ENCODE assay signal across 10 cellular contexts in genomic region chr1:201495447-201496295, GRCh38. TPM values are rescaled to one million over a fixed set of nuclear protein-coding genes. Genes with fewer than 3 reads are reported as not detected.
DNase-seq lines count a peak whose midpoint lies in the region; ATAC-seq, FAIRE-seq and TF ChIP-seq lines count a peak whose summit lies in the region.
"Had no signal": no experiment of that assay in that cellular context is flagged by ENCODE, and none has a peak within 500 bp of the region (broad histone marks: within the 10 kb centered on the region; RNA-seq: fewer than 3 reads in every experiment).

No MANE protein-coding gene starts in this region.

- peaks cover 1% of the 10 kb centered on the region for H3K4me1 Mint-ChIP-seq in activated CD4-positive, alpha-beta T cell treated with anti-CD3 and anti-CD28 coated beads, Interleukin-2, amount 10 ng/mL, durations not matched to agents 24 days and 14 days
- H3K4me1 Mint-ChIP-seq: central memory CD8-positive, alpha-beta T cell had no signal

- H3K4me3 ChIP-seq in BLaER1 (no peak overlapping the region), pancreas (no peak overlapping the region)

- WGBS in pancreas, 2 donors, result 58 to 60% methylated on average over 12 of the region's 12 CpGs

- CTCF ChIA-PET in RWPE1 (lab: Yijun Ruan, JAX), result interaction anchor here (0.5 to 22.3 kb wide), 6 partner anchors 14 to 60 kb away, joined by 3 to 464 read pairs (median 6); partner anchors contain the start of gene CSRP1

- peaks cover 25% of the 10 kb centered on the region for H3K36me3 Mint-ChIP-seq in activated CD4-positive, alpha-beta T cell treated with anti-CD3 and anti-CD28 coated beads, Interleukin-2, amount 10 ng/mL, durations not matched to agents 24 days and 14 days (ENCODE audit: low read depth)

- peaks cover 14% of the 10 kb centered on the region; the same call in 1 of the 2 replicates for H3K9me3 ChIP-seq in BLaER1
- H3K9me3 ChIP-seq in pancreas, result no peaks in the 10 kb centered on the region

- TF ChIP-seq CTCF in RWPE1 (conservative IDR thresholded peaks at IDR 0.05; ENCODE audit: low read depth) (no peak), pancreas (IDR thresholded peaks at IDR 0.05) (no peak)

- H3K36me3 ChIP-seq in BLaER1 (peaks cover 63% of the 10 kb centered on the region), pancreas (peaks cover 0 to 11% (median 6%) of the 10 kb centered on the region in 3 donors)

- DNase-seq in RWPE1 (ENCODE audit: low spot score) (peak; percentile 80), head of caudate nucleus (peak; percentile 75 to 97 (median 90)), pancreas (peak in 1 of 6 donors; percentile 42), EL (no peak), GF-D8 (lab: John Stamatoyannopoulos, UW) (no peak)
- no peak for DNase-seq in central memory CD4-positive, alpha-beta T cell
- DNase-seq in activated CD4-positive, alpha-beta T cell treated with anti-CD3 and anti-CD28 coated beads, Interleukin-2, amount 10 ng/mL, durations not matched to agents 24 days and 14 days, result no peak
- DNase-seq: Calu3 had no signal

- H3K27ac Mint-ChIP-seq in activated CD4-positive, alpha-beta T cell treated with anti-CD3 and anti-CD28 coated beads, Interleukin-2, amount 10 ng/mL, durations not matched to agents 24 days and 14 days, result no peak overlapping the region

- intact Hi-C loops in head of caudate nucleus (cut with DNase I) (no loop called here), pancreas (cut with DNase I) (no loop called here)
- intact Hi-C loops in activated CD4-positive, alpha-beta T cell treated with anti-CD3 and anti-CD28 coated beads, Interleukin-2, amount 10 ng/mL, durations not matched to agents 24 days and 14 days (cut with micrococcal nuclease), result no loop called here

- POLR2A ChIA-PET in RWPE1 (lab: Yijun Ruan, JAX; ENCODE audit: low non-redundant PET), result interaction anchor here (0.6 to 1.3 kb wide), 6 partner anchors 10 to 379 kb away, joined by 3 to 8 read pairs (median 4); no protein-coding TSS in a partner anchor

- peak overlapping the region; percentile 30 for H3K4me2 ChIP-seq in BLaER1

- H3K4me1 ChIP-seq in BLaER1 (peaks cover 22% of the 10 kb centered on the region), pancreas (peaks cover 5 to 16% (median 15%) of the 10 kb centered on the region in 3 donors)

- H3K9ac ChIP-seq in BLaER1, result peak overlapping the region; percentile 55; the same call in 1 of the 2 replicates

- ATAC-seq in pancreas, result peak; percentile 12 to 48 (median 32)

- FAIRE-seq in pancreas (lab: Jason Lieb, UNC), result no peak

- peak overlapping the region; percentile 33; the same call in 1 of the 2 replicates for H3K27ac ChIP-seq in BLaER1
- H3K27ac ChIP-seq in RWPE1, result peak overlapping the region; percentile 88
- peak overlapping the region in 2 of 4 donors; percentile 1 to 24 for H3K27ac ChIP-seq in pancreas

- no peak overlapping the region for H3K4me3 Mint-ChIP-seq in activated CD4-positive, alpha-beta T cell treated with anti-CD3 and anti-CD28 coated beads, Interleukin-2, amount 10 ng/mL, durations not matched to agents 24 days and 14 days
- H3K4me3 Mint-ChIP-seq: central memory CD8-positive, alpha-beta T cell had no signal

- H4K20me1 ChIP-seq in BLaER1, result peaks cover 12% of the 10 kb centered on the region

- no peaks in the 10 kb centered on the region for H3K9me3 Mint-ChIP-seq in activated CD4-positive, alpha-beta T cell treated with anti-CD3 and anti-CD28 coated beads, Interleukin-2, amount 10 ng/mL, durations not matched to agents 24 days and 14 days
- H3K9me3 Mint-ChIP-seq: central memory CD8-positive, alpha-beta T cell had no signal

- H3K27me3 ChIP-seq in BLaER1 (no peaks in the 10 kb centered on the region), pancreas (no peaks in the 10 kb centered on the region)

- no peaks in the 10 kb centered on the region for H3K27me3 Mint-ChIP-seq in activated CD4-positive, alpha-beta T cell treated with anti-CD3 and anti-CD28 coated beads, Interleukin-2, amount 10 ng/mL, durations not matched to agents 24 days and 14 days
- H3K27me3 Mint-ChIP-seq: central memory CD8-positive, alpha-beta T cell had no signal

RNA-seq across cellular contexts. Expression of gene CSRP1, which starts 11.3 kb away (rescaled TPM):
- 10 to 100 TPM; 49.6 to 91.9 (median 54.8) TPM for total RNA-seq in pancreas
- 100 to 1,000 TPM in 1 of 2 donors, 10 to 100 TPM in 1; 91.9 to 103 TPM for polyA plus RNA-seq in pancreas
- total RNA-seq in activated CD4-positive, alpha-beta T cell treated with anti-CD3 and anti-CD28 coated beads, Interleukin-2, amount 10 ng/mL, durations not matched to agents 24 days and 14 days, result 59.0 and 60.6 TPM in 2 replicates

RNA-seq across cellular contexts. Expression of gene PHLDA3, which starts 26.7 kb away (rescaled TPM):
- 10 to 100 TPM in 4 of 6 donors, 1 to 10 TPM in 2; 8.6 to 24.4 (median 15.7) TPM for total RNA-seq in pancreas
- 10 to 100 TPM; 10.8 to 11.9 TPM for polyA plus RNA-seq in pancreas
- total RNA-seq in activated CD4-positive, alpha-beta T cell treated with anti-CD3 and anti-CD28 coated beads, Interleukin-2, amount 10 ng/mL, durations not matched to agents 24 days and 14 days, result 11.7 and 12.0 TPM in 2 replicates

RNA-seq across cellular contexts. Expression of gene NAV1, which starts 43.3 kb away (rescaled TPM):
- 10 to 100 TPM in 2 of 6 donors, 1 to 10 TPM in 4; 6.0 to 13.6 (median 8.1) TPM for total RNA-seq in pancreas
- polyA plus RNA-seq in pancreas, result 1 to 10 TPM; 5.6 TPM
- total RNA-seq in activated CD4-positive, alpha-beta T cell treated with anti-CD3 and anti-CD28 coated beads, Interleukin-2, amount 10 ng/mL, durations not matched to agents 24 days and 14 days, result 0.40 and 1.1 TPM in 2 replicates

Comparison
In these comparisons a context has a peak if more than half of its experiments do, and no peak if none do; other contexts are left out.
1. DNase-seq: peak in RWPE1 (single experiment) and head of caudate nucleus (42 of 42); none in central memory CD4-positive, alpha-beta T cell (single experiment), EL (single experiment), GF-D8 (single experiment) and activated CD4-positive, alpha-beta T cell treated with anti-CD3 and anti-CD28 coated beads, Interleukin-2, amount 10 ng/mL, durations not matched to agents 24 days and 14 days (single experiment).